8 cellular contexts compared by ENCODE assay signal in the genomic region with DNA sequence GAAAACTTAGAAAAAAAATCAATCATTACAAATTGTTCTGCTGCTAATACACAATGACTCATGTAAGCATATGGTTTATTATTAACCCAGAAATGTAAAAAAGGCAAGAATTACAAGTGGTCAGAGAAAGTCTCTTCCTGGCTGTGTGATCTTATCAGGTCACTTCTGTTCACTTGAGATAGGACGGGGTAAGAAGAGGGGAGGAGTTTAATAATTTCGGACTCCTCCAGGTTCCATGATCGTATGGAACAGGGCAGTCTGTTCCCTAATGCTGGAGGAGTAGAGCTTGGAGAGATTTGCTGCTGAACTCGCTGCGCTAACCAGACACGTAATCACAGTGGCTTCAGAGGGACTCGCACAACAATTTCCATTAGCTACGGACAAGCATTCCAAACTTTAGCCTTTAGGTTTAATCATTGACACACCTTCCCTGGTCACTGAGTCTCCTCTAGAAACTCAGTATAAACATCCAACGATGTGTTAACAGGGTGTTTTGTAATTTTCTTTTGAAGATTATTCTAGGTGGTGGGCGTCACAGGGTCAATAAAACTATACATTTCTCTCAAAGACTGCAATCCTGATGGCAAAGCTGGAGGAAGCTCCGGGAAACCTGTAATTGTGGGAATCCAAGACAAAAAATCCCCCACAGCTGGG. TPM values are rescaled to one million over a fixed set of nuclear protein-coding genes. Genes with fewer than 3 reads are reported as not detected.
DNase-seq lines count a peak whose midpoint lies in the region; ATAC-seq and TF ChIP-seq lines count a peak whose summit lies in the region.

No MANE protein-coding gene starts in this region.

- in situ Hi-C loops in astrocyte of the cerebellum (cut with HindIII; ENCODE audit: low sequenced_read_pairs), result no loop called here

- ATAC-seq in activated CD4-positive, alpha-beta T cell treated with anti-CD3 and anti-CD28 coated beads for 36 hours, result no peak
- ATAC-seq in HG03159 (IDR thresholded peaks at IDR 0.05; ENCODE audit: unreplicated experiment) (peak; percentile 37), natural killer cell (no peak), omental fat pad (ENCODE audit: low FRiP score) (no peak)

- no peaks in the 10 kb centered on the region for H3K27me3 Mint-ChIP-seq in activated CD4-positive, alpha-beta T cell treated with anti-CD3 and anti-CD28 coated beads for 36 hours
- no peaks in the 10 kb centered on the region for H3K27me3 Mint-ChIP-seq in natural killer cell (ENCODE audit: low read depth in 2 of 2)

- H3K4me3 ChIP-seq in astrocyte of the cerebellum (ENCODE audit: low read depth, low read length), result peak overlapping the region; percentile 78

- peaks cover 4% of the 10 kb centered on the region for H3K9me3 Mint-ChIP-seq in activated CD4-positive, alpha-beta T cell treated with anti-CD3 and anti-CD28 coated beads for 36 hours (ENCODE audit: low read depth)
- H3K9me3 Mint-ChIP-seq in natural killer cell, result peaks cover 0 to 2% of the 10 kb centered on the region in 2 donors

- peak overlapping the region; percentile 52 for H3K4me3 Mint-ChIP-seq in activated CD4-positive, alpha-beta T cell treated with anti-CD3 and anti-CD28 coated beads for 36 hours
- H3K4me3 Mint-ChIP-seq in natural killer cell, result peak overlapping the region; percentile 81

- CTCF ChIA-PET in activated CD4-positive, alpha-beta T cell treated with anti-CD3 and anti-CD28 coated beads for 36 hours (lab: Charles Lee), result interaction anchor here (1.1 kb wide), 1 partner anchor 42 kb away, joined by 4 read pairs; no protein-coding TSS in a partner anchor

- H3K36me3 Mint-ChIP-seq in activated CD4-positive, alpha-beta T cell treated with anti-CD3 and anti-CD28 coated beads for 36 hours (ENCODE audit: low read depth), result peaks cover 25% of the 10 kb centered on the region
- H3K36me3 Mint-ChIP-seq in natural killer cell, result peaks cover 7% of the 10 kb centered on the region

- DNase-seq in activated CD4-positive, alpha-beta T cell treated with anti-CD3 and anti-CD28 coated beads for 36 hours, result no peak
- DNase-seq in activated CD4-positive, alpha-beta T cell treated with anti-CD3 and anti-CD28 coated beads, Interleukin-2, amount 50 U/mL, for 4 hours, result no peak
- DNase-seq in astrocyte of the cerebellum (ENCODE audit: low read depth) (no peak), natural killer cell (no peak), germinal center (ENCODE audit: low spot score) (no peak), omental fat pad (ENCODE audit: low spot score) (no peak), SIG-M5 treated with dmso at 0.1 percent for 504 hours (lab: John Stamatoyannopoulos, UW; ENCODE audit: unreplicated experiment) (no peak)

- H3K4me1 Mint-ChIP-seq in activated CD4-positive, alpha-beta T cell treated with anti-CD3 and anti-CD28 coated beads for 36 hours, result peaks cover 52% of the 10 kb centered on the region
- peaks cover 46 to 49% of the 10 kb centered on the region in 2 donors for H3K4me1 Mint-ChIP-seq in natural killer cell

- no peak for TF ChIP-seq CTCF in astrocyte of the cerebellum (IDR thresholded peaks at IDR 0.05; ENCODE audit: low read depth, low read length, missing control alignments)
- TF ChIP-seq CTCF in natural killer cell (IDR thresholded peaks at IDR 0.05), result no peak
- no peak for TF ChIP-seq CTCF in omental fat pad (IDR thresholded peaks at IDR 0.05)

- H3K27ac Mint-ChIP-seq in activated CD4-positive, alpha-beta T cell treated with anti-CD3 and anti-CD28 coated beads for 36 hours, result no peak overlapping the region
- peak overlapping the region; percentile 58 to 76 for H3K27ac Mint-ChIP-seq in natural killer cell

- POLR2A ChIA-PET in activated CD4-positive, alpha-beta T cell treated with anti-CD3 and anti-CD28 coated beads for 36 hours (lab: Charles Lee), result no interaction called here

- intact Hi-C loops in activated CD4-positive, alpha-beta T cell treated with anti-CD3 and anti-CD28 coated beads for 36 hours (cut with DNase I, micrococcal nuclease), result loop anchor here (2.0 to 10.0 kb wide), 4 partner anchors 31 to 1053 kb away; a partner anchor contains a TSS
- intact Hi-C loops in natural killer cell (cut with micrococcal nuclease), result loop anchor here (5.0 kb wide), 1 partner anchor 534 kb away; a partner anchor contains a TSS

RNA-seq across cellular contexts. Expression of a gene that starts 1.3 kb away (rescaled TPM):
- total RNA-seq in activated CD4-positive, alpha-beta T cell treated with anti-CD3 and anti-CD28 coated beads for 36 hours, result 10 to 100 TPM; 26.7 to 34.2 TPM
- 10 to 100 TPM; 15.2 to 24.1 (median 22.0) TPM for total RNA-seq in natural killer cell
- total RNA-seq in omental fat pad, result 10 to 100 TPM in 3 of 4 donors, 1 to 10 TPM in 1; 9.1 to 33.2 (median 22.6) TPM

RNA-seq across cellular contexts. Expression of a gene that starts 1.4 kb away (rescaled TPM):
- total RNA-seq in activated CD4-positive, alpha-beta T cell treated with anti-CD3 and anti-CD28 coated beads for 36 hours, result 10 to 100 TPM; 29.9 to 33.7 TPM
- total RNA-seq in natural killer cell (10 to 100 TPM in 1 of 3 donors, 1 to 10 TPM in 2; 8.1 to 14.0 (median 8.3) TPM), omental fat pad (10 to 100 TPM; 11.2 to 19.7 (median 13.6) TPM)

RNA-seq across cellular contexts. Expression of a gene that starts 57.9 kb away (rescaled TPM):
- total RNA-seq in activated CD4-positive, alpha-beta T cell treated with anti-CD3 and anti-CD28 coated beads for 36 hours, result not detected
- total RNA-seq in natural killer cell, result 1 to 10 TPM in 1 of 3 donors, under 1 TPM in 2; 0.64 to 1.0 (median 0.68) TPM
- under 1 TPM in 2 of 4 donors, not detected in 2; 0.09 to 0.24 TPM for total RNA-seq in omental fat pad
